In genomic region chr4:40969499-40969898, GRCh38 we compare ENCODE assay signal across 23 cellular contexts.
"Had no signal": no experiment of that assay in that cellular context is flagged by ENCODE, and none has a peak within 500 bp of the region (broad histone marks: within the 10 kb centered on the region; RNA-seq: fewer than 3 reads in every experiment).

No MANE protein-coding gene starts in this region.

- H3K27me3 ChIP-seq: adrenal gland, SJSA1 had no signal

- H3K9ac ChIP-seq: KMS-11 had no signal

- H3K9me3 ChIP-seq: adrenal gland, SJSA1 had no signal

- H3K4me1 ChIP-seq: adrenal gland, SJSA1 had no signal

- H3K4me2 ChIP-seq: KMS-11 had no signal

- H3K36me3 ChIP-seq: adrenal gland, SJSA1 had no signal

- ATAC-seq: activated T-cell treated with anti-CD3 and anti-CD28 coated beads, Interleukin-2, amount 50 U/mL, for 72 hours; PC-3; T-cell had no signal

- DNase-seq: activated B cell treated with CpG ODN at 0.5 μM for 24 hours; activated CD4-positive, alpha-beta memory T cell treated with anti-CD3 and anti-CD28 coated beads for 36 hours; activated CD4-positive, alpha-beta T cell treated with anti-CD3 and anti-CD28 coated beads, Interleukin-2, amount 10 ng/mL, durations not matched to agents 7 days and 5 days; activated gamma-delta T cell treated with Interleukin-2 at 50 U/mL for 16 hours; activated naive CD4-positive, alpha-beta T cell treated with anti-CD3 and anti-CD28 coated beads, Interleukin-2, amount 10 ng/mL, durations not matched to agents 7 days and 5 days; activated naive CD8-positive, alpha-beta T cell treated with anti-CD3 and anti-CD28 coated beads, Interleukin-2, amount 10 ng/mL, durations not matched to agents 7 days and 5 days; activated T-cell treated with anti-CD3 and anti-CD28 coated beads for 4 hours; activated T-cell treated with anti-CD3 and anti-CD28 coated beads, Interleukin-2, amount 50 U/mL, for 72 hours; adrenal gland; anterior cingulate cortex; cerebellar nuclear complex; NCI-H1092 treated with DMSO at 0.1 percent for 48 hours; NCI-H1436 treated with DMSO at 0.1 percent for 48 hours; NCI-H1930; NCI-H446 treated with DMSO at 0.1 percent for 48 hours; NCI-H524 treated with DMSO at 0.1 percent for 48 hours; PC-3; SHP77; T-cell; T-helper 2 cell; T1000 had no signal

- H3K27ac ChIP-seq: adrenal gland, KMS-11, SJSA1 had no signal

- H3K4me3 ChIP-seq: adrenal gland, SJSA1 had no signal
